Comparison of ENCODE assay signal across 8 cellular contexts in the genomic region with DNA sequence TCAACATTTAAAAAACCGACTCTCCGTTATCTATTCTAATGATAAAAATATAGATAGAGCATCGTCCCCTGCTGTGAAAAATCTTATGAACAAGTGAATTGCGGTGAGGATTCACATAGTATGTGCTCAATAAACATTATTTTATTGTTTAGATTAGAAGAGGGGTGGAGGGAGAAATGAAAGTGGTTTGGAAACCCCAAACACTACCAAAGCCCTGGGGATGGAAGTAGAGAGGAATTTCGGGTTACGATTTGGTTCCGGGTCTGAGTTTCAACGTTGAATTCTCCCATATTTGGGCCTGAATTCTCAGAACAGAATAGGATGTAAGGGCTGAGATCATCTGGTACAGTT. TPM values are rescaled to one million over a fixed set of nuclear protein-coding genes. Genes with fewer than 3 reads are reported as not detected.
DNase-seq lines count a peak whose midpoint lies in the region; ATAC-seq and TF ChIP-seq lines count a peak whose summit lies in the region.

No MANE protein-coding gene starts in this region.

- no peaks in the 10 kb centered on the region for H3K9me3 Mint-ChIP-seq in mesothelial cell of epicardium

- H3K36me3 Mint-ChIP-seq in mesothelial cell of epicardium = no peaks in the 10 kb centered on the region

- H3K36me3 ChIP-seq in heart left ventricle (peaks cover 0 to 22% (median 7%) of the 10 kb centered on the region in 9 donors), breast epithelium (no peaks in the 10 kb centered on the region), uterus (no peaks in the 10 kb centered on the region)

- peak overlapping the region; percentile 95 for H3K4me3 Mint-ChIP-seq in mesothelial cell of epicardium

- TF ChIP-seq POLR2A in heart left ventricle (IDR thresholded peaks at IDR 0.05) (no peak), breast epithelium (IDR thresholded peaks at IDR 0.05) (no peak), uterus (IDR thresholded peaks at IDR 0.05) (no peak)

- H3K4me1 Mint-ChIP-seq in mesothelial cell of epicardium = peaks cover 11% of the 10 kb centered on the region

- H3K4me3 ChIP-seq in heart left ventricle (peak overlapping the region; percentile 8 to 100 (median 96)), breast epithelium (peak overlapping the region; percentile 96 to 99 (median 98)), uterus (peak overlapping the region; percentile 84 to 94)

- H3K27ac ChIP-seq in heart left ventricle (peak overlapping the region; percentile 33 to 98 (median 96)), breast epithelium (peak overlapping the region; percentile 98 to 99), uterus (peak overlapping the region; percentile 87 to 94)

- no peaks in the 10 kb centered on the region for H3K9me3 ChIP-seq in heart left ventricle
- no peaks in the 10 kb centered on the region for H3K9me3 ChIP-seq in breast epithelium
- H3K9me3 ChIP-seq in uterus = no peaks in the 10 kb centered on the region

- H3K27ac Mint-ChIP-seq in mesothelial cell of epicardium = peak overlapping the region; percentile 95

- DNase-seq in heart left ventricle (no peak), left cardiac atrium (no peak), breast epithelium (ENCODE audit: low spot score in 2 of 2) (no peak), mesothelial cell of epicardium (ENCODE audit: low spot score in 2 of 2, unreplicated experiment in 2 of 2) (no peak), uterus (no peak), HT-29 (ENCODE audit: low spot score) (no peak), NCI-H748 (lab: John Stamatoyannopoulos, UW; ENCODE audit: unreplicated experiment) (no peak), RKO (ENCODE audit: low spot score) (no peak)

- ATAC-seq in heart left ventricle (no peak), left cardiac atrium (no peak)

- WGBS in heart left ventricle, 4 donors = 12 to 19% (median 13%) methylated on average over 8 of the region's 8 CpGs

- intact Hi-C loops in heart left ventricle (cut with DNase I) = loop anchor here in 4 of 10 donors (2.0 to 5.0 kb wide), 4 partner anchors 45 to 100 kb away; a partner anchor contains a TSS
- intact Hi-C loops in left cardiac atrium (cut with DNase I) = no loop called here
- intact Hi-C loops in breast epithelium (cut with DNase I; ENCODE audit: low total_unique reads) = no loop called here
- intact Hi-C loops in uterus (cut with DNase I; ENCODE audit: low total_unique reads) = no loop called here

- H3K27me3 Mint-ChIP-seq in mesothelial cell of epicardium (ENCODE audit: low read depth) = no peaks in the 10 kb centered on the region

- H3K27me3 ChIP-seq in heart left ventricle = no peaks in the 10 kb centered on the region
- H3K27me3 ChIP-seq in breast epithelium = no peaks in the 10 kb centered on the region
- H3K27me3 ChIP-seq in uterus = no peaks in the 10 kb centered on the region

- no peak for TF ChIP-seq CTCF in heart left ventricle (IDR thresholded peaks at IDR 0.05)
- TF ChIP-seq CTCF in breast epithelium (IDR thresholded peaks at IDR 0.05) = no peak
- no peak for TF ChIP-seq CTCF in mesothelial cell of epicardium (IDR thresholded peaks at IDR 0.05; ENCODE audit: unreplicated experiment)
- no peak for TF ChIP-seq CTCF in uterus (IDR thresholded peaks at IDR 0.05)

- H3K4me1 ChIP-seq in heart left ventricle (peaks cover 5 to 47% (median 19%) of the 10 kb centered on the region in 12 donors), breast epithelium (no peaks in the 10 kb centered on the region), uterus (no peaks in the 10 kb centered on the region)

RNA-seq across cellular contexts. Expression of a gene that starts 0.5 kb away (rescaled TPM):
- total RNA-seq in heart left ventricle = 10 to 100 TPM; 15.3 to 46.8 (median 26.5) TPM
- polyA plus RNA-seq in heart left ventricle = 10 to 100 TPM; 10.7 to 29.2 TPM
- total RNA-seq in left cardiac atrium = 10 to 100 TPM; 30.5 to 46.6 TPM
- 100 to 1,000 TPM in 1 of 3 donors, 10 to 100 TPM in 2; 62.3 to 165 (median 80.8) TPM for total RNA-seq in breast epithelium
- total RNA-seq in mesothelial cell of epicardium = 25.0 to 26.8 TPM (median 26.1 TPM) in 3 replicates
- 10 to 100 TPM; 24.4 to 67.8 (median 56.2) TPM for total RNA-seq in uterus
- total RNA-seq in HT-29 (2014; rRNA removed; shearing (Covaris generic)) = 16.3 and 18.7 TPM in 2 replicates

RNA-seq across cellular contexts. Expression of a gene that starts 46.8 kb away (rescaled TPM):
- total RNA-seq in heart left ventricle (10 to 100 TPM in 8 of 9 donors, 1 to 10 TPM in 1; 9.7 to 24.0 (median 13.5) TPM), left cardiac atrium (10 to 100 TPM; 13.2 to 13.5 TPM), breast epithelium (10 to 100 TPM; 13.5 to 34.2 (median 14.4) TPM), mesothelial cell of epicardium (12.0 to 12.4 TPM (median 12.4 TPM) in 3 replicates), uterus (10 to 100 TPM in 3 of 4 donors, 1 to 10 TPM in 1; 5.4 to 26.6 (median 20.5) TPM)
- 1 to 10 TPM; 3.7 to 4.4 TPM for polyA plus RNA-seq in heart left ventricle
- total RNA-seq in HT-29 (2014; rRNA removed; shearing (Covaris generic)) = 7.4 and 7.5 TPM in 2 replicates

RNA-seq across cellular contexts. Expression of a gene that starts 58.0 kb away (rescaled TPM):
- total RNA-seq in heart left ventricle (10 to 100 TPM; 21.4 to 31.8 (median 25.1) TPM), left cardiac atrium (10 to 100 TPM; 25.0 TPM), breast epithelium (10 to 100 TPM; 36.1 to 43.5 (median 37.9) TPM), mesothelial cell of epicardium (42.9 to 45.7 TPM (median 43.5 TPM) in 3 replicates), uterus (10 to 100 TPM; 32.3 to 57.5 (median 43.6) TPM)
- polyA plus RNA-seq in heart left ventricle = 10 to 100 TPM; 13.3 to 32.9 TPM
- 58.5 and 70.1 TPM in 2 replicates for total RNA-seq in HT-29 (2014; rRNA removed; shearing (Covaris generic))
